Comparison of ENCODE assay signal across 10 cellular contexts in genomic region chr16:50282955-50283631, GRCh38. TPM values are rescaled to one million over a fixed set of nuclear protein-coding genes. Genes with fewer than 3 reads are reported as not detected.
A peak's percentile ranks its signal among the peaks of the same experiment; 100 is the strongest.
DNase-seq lines count a peak whose midpoint lies in the region; ATAC-seq, FAIRE-seq and TF ChIP-seq lines count a peak whose summit lies in the region.
"Had no signal": no experiment of that assay in that cellular context is flagged by ENCODE, and none has a peak within 500 bp of the region (broad histone marks: within the 10 kb centered on the region; RNA-seq: fewer than 3 reads in every experiment).

No MANE protein-coding gene starts in this region.

- FAIRE-seq in GM12892 (lab: Jason Lieb, UNC), result peak; percentile 38

- peak overlapping the region; percentile 88 for H3K27ac Mint-ChIP-seq in central memory CD8-positive, alpha-beta T cell (ENCODE audit: low read depth)

- TF ChIP-seq CTCF in psoas muscle (IDR thresholded peaks at IDR 0.05), result no peak
- no peak for TF ChIP-seq CTCF in vagina (IDR thresholded peaks at IDR 0.05)

- no peak for ATAC-seq in central memory CD8-positive, alpha-beta T cell (replicated peaks; ENCODE audit: extremely low read depth, poor library complexity, severe bottlenecking)
- peak; percentile 45 to 69 (median 60) for ATAC-seq in psoas muscle
- ATAC-seq in GM21786 (IDR thresholded peaks at IDR 0.05; ENCODE audit: unreplicated experiment), result no peak

- TF ChIP-seq POLR2A in GM12892 (IDR thresholded peaks at IDR 0.05; ENCODE audit: low read depth, low read length), result no peak
- TF ChIP-seq POLR2A in vagina (IDR thresholded peaks at IDR 0.05), result no peak

- H3K27me3 ChIP-seq in psoas muscle (ENCODE audit: insufficient read depth in 3 of 3, low read length in 2 of 3) (no peaks in the 10 kb centered on the region), vagina (no peaks in the 10 kb centered on the region)

- intact Hi-C loops in psoas muscle (cut with DNase I) (no loop called here), vagina (cut with DNase I) (loop anchor here (5.0 kb wide), 1 partner anchor 289 kb away; no protein-coding TSS in a partner anchor)

- no peak overlapping the region for H3K4me3 ChIP-seq in psoas muscle
- H3K4me3 ChIP-seq in vagina, result no peak overlapping the region

- peaks cover 22% of the 10 kb centered on the region for H3K36me3 Mint-ChIP-seq in central memory CD8-positive, alpha-beta T cell (ENCODE audit: insufficient read depth)

- WGBS in psoas muscle, 3 donors, result 31 to 48% (median 37%) methylated on average over 9 of the region's 9 CpGs

- no peak overlapping the region for H3K27ac ChIP-seq in psoas muscle
- no peak overlapping the region for H3K27ac ChIP-seq in vagina

- H3K4me1 ChIP-seq in psoas muscle (peaks cover 11% of the 10 kb centered on the region), vagina (peaks cover 17% of the 10 kb centered on the region)

- H3K9me3 Mint-ChIP-seq in central memory CD8-positive, alpha-beta T cell, result no peaks in the 10 kb centered on the region

- no peaks in the 10 kb centered on the region for H3K9me3 ChIP-seq in psoas muscle
- no peaks in the 10 kb centered on the region for H3K9me3 ChIP-seq in vagina

- H3K36me3 ChIP-seq in psoas muscle (ENCODE audit: insufficient read depth in 1 of 2, low read depth in 1 of 2) (no peaks in the 10 kb centered on the region), vagina (no peaks in the 10 kb centered on the region)

- H3K4me3 Mint-ChIP-seq in central memory CD8-positive, alpha-beta T cell, result peak overlapping the region; percentile 82

- no peaks in the 10 kb centered on the region for H3K27me3 Mint-ChIP-seq in central memory CD8-positive, alpha-beta T cell

- no peak for DNase-seq in GM12892 (ENCODE audit: insufficient read length)
- DNase-seq in NAMALWA (ENCODE audit: low spot score), result peak; percentile 64
- no peak for DNase-seq in central memory CD8-positive, alpha-beta T cell (ENCODE audit: low spot score in 2 of 2)
- DNase-seq in psoas muscle, result no peak
- no peak for DNase-seq in activated gamma-delta T cell treated with Interleukin-2 at 50 U/mL for 16 hours
- no peak for DNase-seq in vagina (ENCODE audit: extremely low spot score in 2 of 2)
- DNase-seq: NCI-H187 treated with DMSO at 0.1 percent for 48 hours; stimulated activated CD4-positive, alpha-beta T cell treated with anti-CD3 and anti-CD28 coated beads, Interleukin-4, amount 100 ng/mL, for 1 hour; T-helper 2 cell had no signal

- peaks cover 84% of the 10 kb centered on the region for H3K4me1 Mint-ChIP-seq in central memory CD8-positive, alpha-beta T cell

RNA-seq across cellular contexts. Expression of gene ADCY7, which starts 16.7 kb away (rescaled TPM):
- polyA plus RNA-seq in GM12892 (2012; ENCODE audit: missing spikeins), result 21.9 TPM
- total RNA-seq in psoas muscle (1 to 10 TPM; 3.1 to 5.5 (median 4.2) TPM), vagina (18.9 TPM)
- 1 to 10 TPM in 2 of 3 donors, under 1 TPM in 1; 0.34 to 1.5 (median 1.1) TPM for polyA plus RNA-seq in psoas muscle

Comparison
In these comparisons a context has a peak if more than half of its experiments do, and no peak if none do; other contexts are left out.
1. ATAC-seq: peak in psoas muscle (4 of 4); none in central memory CD8-positive, alpha-beta T cell (single experiment) and GM21786 (single experiment).